ENCODE assay signal across 10 cellular contexts in genomic region chr12:51953011-51953568, GRCh38. TPM values are rescaled to one million over a fixed set of nuclear protein-coding genes. Genes with fewer than 3 reads are reported as not detected.
DNase-seq lines count a peak whose midpoint lies in the region; ATAC-seq and TF ChIP-seq lines count a peak whose summit lies in the region.
"Had no signal": no experiment of that assay in that cellular context is flagged by ENCODE, and none has a peak within 500 bp of the region (broad histone marks: within the 10 kb centered on the region; RNA-seq: fewer than 3 reads in every experiment).

No MANE protein-coding gene starts in this region.

- peaks cover 9 to 17% of the 10 kb centered on the region in 2 donors for H3K4me1 ChIP-seq in ascending aorta
- H3K4me1 ChIP-seq in right lobe of liver = peaks cover 0 to 35% (median 8%) of the 10 kb centered on the region in 4 donors
- peaks cover 0 to 50% (median 27%) of the 10 kb centered on the region in 4 donors for H3K4me1 ChIP-seq in tibial artery

- H3K27me3 Mint-ChIP-seq in activated T-cell treated with anti-CD3 and anti-CD28 coated beads, Interleukin-2, amount 50 U/mL, for 24 hours = peaks cover 8% of the 10 kb centered on the region

- no peaks in the 10 kb centered on the region for H3K9me3 ChIP-seq in ascending aorta
- H3K9me3 ChIP-seq in right lobe of liver = no peaks in the 10 kb centered on the region
- H3K9me3 ChIP-seq in tibial artery = no peaks in the 10 kb centered on the region

- H3K27ac ChIP-seq in ascending aorta = peak overlapping the region; percentile 80 to 85
- peak overlapping the region; percentile 93 to 99 (median 95) for H3K27ac ChIP-seq in right lobe of liver
- peak overlapping the region; percentile 95 to 98 for H3K27ac ChIP-seq in tibial artery
- H3K27ac ChIP-seq: KMS-11 had no signal

- no peaks in the 10 kb centered on the region for H3K36me3 Mint-ChIP-seq in activated T-cell treated with anti-CD3 and anti-CD28 coated beads, Interleukin-2, amount 50 U/mL, for 24 hours (ENCODE audit: low read depth)

- H3K27me3 ChIP-seq in ascending aorta (no peaks in the 10 kb centered on the region), right lobe of liver (no peaks in the 10 kb centered on the region), tibial artery (no peaks in the 10 kb centered on the region)

- no peaks in the 10 kb centered on the region for H3K9me3 Mint-ChIP-seq in activated T-cell treated with anti-CD3 and anti-CD28 coated beads, Interleukin-2, amount 50 U/mL, for 24 hours

- DNase-seq in activated T-cell treated with anti-CD3 and anti-CD28 coated beads, Interleukin-2, amount 50 U/mL, for 24 hours = no peak
- DNase-seq in activated T-cell treated with anti-CD3 and anti-CD28 coated beads for 4 hours (no peak), ascending aorta (ENCODE audit: low spot score in 2 of 2) (no peak), right lobe of liver (peak in 1 of 3 donors; percentile 42), tibial artery (no peak), glomerular visceral epithelial cell (ENCODE audit: extremely low spot score) (no peak), OCI-M1 (lab: John Stamatoyannopoulos, UW) (no peak)
- DNase-seq: stimulated activated naive CD4-positive, alpha-beta T cell treated with Interleukin-2 at 50 U/mL for 16 hours had no signal

- TF ChIP-seq CTCF in ascending aorta (IDR thresholded peaks at IDR 0.05) (no peak), right lobe of liver (IDR thresholded peaks at IDR 0.05) (no peak), tibial artery (IDR thresholded peaks at IDR 0.05) (no peak)

- intact Hi-C loops in ascending aorta (cut with DNase I) (loop anchor here (5.0 kb wide), 2 partner anchors 69 to 329 kb away; no protein-coding TSS in a partner anchor), right lobe of liver (cut with DNase I) (no loop called here), tibial artery (cut with DNase I; ENCODE audit: low total_unique reads) (no loop called here)

- H3K4me3 ChIP-seq in ascending aorta = peak overlapping the region; percentile 94 to 97
- peak overlapping the region; percentile 93 to 95 (median 94) for H3K4me3 ChIP-seq in right lobe of liver
- peak overlapping the region; percentile 99 for H3K4me3 ChIP-seq in tibial artery

- TF ChIP-seq POLR2A in right lobe of liver (IDR thresholded peaks at IDR 0.05) = no peak

- peak overlapping the region; percentile 79 for H3K4me3 Mint-ChIP-seq in activated T-cell treated with anti-CD3 and anti-CD28 coated beads, Interleukin-2, amount 50 U/mL, for 24 hours

- peak overlapping the region; percentile 0 for H3K27ac Mint-ChIP-seq in activated T-cell treated with anti-CD3 and anti-CD28 coated beads, Interleukin-2, amount 50 U/mL, for 24 hours

- no peak for ATAC-seq in right lobe of liver
- no peak for ATAC-seq in GM18511 (IDR thresholded peaks at IDR 0.05; ENCODE audit: unreplicated experiment)

- 26% methylated on average over 11 of the region's 11 CpGs for WGBS in right lobe of liver (ENCODE audit: insufficient coverage, low coverage, low lambda C conversion rate, missing lambda C conversion rate)

- peaks cover 47% of the 10 kb centered on the region for H3K4me1 Mint-ChIP-seq in activated T-cell treated with anti-CD3 and anti-CD28 coated beads, Interleukin-2, amount 50 U/mL, for 24 hours (ENCODE audit: low read depth)

- H3K36me3 ChIP-seq in ascending aorta (no peaks in the 10 kb centered on the region), right lobe of liver (no peaks in the 10 kb centered on the region), tibial artery (no peaks in the 10 kb centered on the region)

RNA-seq across cellular contexts. Expression of gene ACVR1B, which starts 1.6 kb away (rescaled TPM):
- total RNA-seq in ascending aorta (18.7 TPM), right lobe of liver (10 to 100 TPM; 14.1 to 28.0 (median 25.0) TPM)

RNA-seq across cellular contexts. Expression of gene ACVRL1, which starts 45.8 kb away (rescaled TPM):
- total RNA-seq in ascending aorta (308 TPM), right lobe of liver (10 to 100 TPM in 1 of 6 experiments, 1 to 10 TPM in 5; 2.9 to 10.7 (median 6.2) TPM)

RNA-seq across cellular contexts. Expression of gene TAMALIN, which starts 53.7 kb away (rescaled TPM):
- total RNA-seq in ascending aorta = 32.6 TPM
- 1 to 10 TPM; 2.9 to 6.5 (median 3.9) TPM for total RNA-seq in right lobe of liver

Comparison
In these comparisons a context has a peak if more than half of its experiments do, and no peak if none do; other contexts are left out.
1. RNA of gene ACVRL1, which starts 45.8 kb away (total RNA-seq): 308 TPM in ascending aorta (single experiment); 2.9 to 10.7 TPM in right lobe of liver; every median in the first group is over 10 times any median in the second.
2. Peak in every context shown above with its lines, with median percentiles within 50 percentile points of each other: H3K27ac ChIP-seq and H3K4me3 ChIP-seq.